Comparison of ENCODE assay signal across 8 cellular contexts in genomic region chr9:132877447-132877817, GRCh38. TPM values are rescaled to one million over a fixed set of nuclear protein-coding genes. Genes with fewer than 3 reads are reported as not detected.
A peak's percentile ranks its signal among the peaks of the same experiment; 100 is the strongest.
DNase-seq lines count a peak whose midpoint lies in the region; ATAC-seq and TF ChIP-seq lines count a peak whose summit lies in the region.
"Had no signal": no experiment of that assay in that cellular context is flagged by ENCODE, and none has a peak within 500 bp of the region (broad histone marks: within the 10 kb centered on the region; RNA-seq: fewer than 3 reads in every experiment).

No MANE protein-coding gene starts in this region.

- no peak for TF ChIP-seq POLR2A in spleen (IDR thresholded peaks at IDR 0.05)

- H3K4me3 ChIP-seq in HEK293 (ENCODE audit: low read depth, low read length) (peak overlapping the region; percentile 73), iPS-11a (ENCODE audit: low read depth, low read length) (peak overlapping the region; percentile 88), spleen (peak overlapping the region in 7 of 8 donors; percentile 85 to 98 (median 93))

- WGBS in spleen, 5 donors = 51 to 69% (median 65%) methylated on average over 13 to 14 of the region's 14 CpGs

- CTCF ChIA-PET in HEK293 (lab: Yijun Ruan, JAX) = interaction anchor here (0.6 to 4.7 kb wide), 4 partner anchors 19 to 609 kb away, joined by 3 to 39 read pairs (median 4); no protein-coding TSS in a partner anchor
- CTCF ChIA-PET in activated CD4-positive, alpha-beta memory T cell treated with anti-CD3 and anti-CD28 coated beads, Interleukin-2, amount 10 ng/mL, durations not matched to agents 7 days and 5 days (lab: Charles Lee) = no interaction called here

- intact Hi-C loops in spleen (cut with DNase I; ENCODE audit: low total_unique reads) = no loop called here

- H3K36me3 Mint-ChIP-seq in activated CD4-positive, alpha-beta memory T cell treated with anti-CD3 and anti-CD28 coated beads, Interleukin-2, amount 10 ng/mL, durations not matched to agents 7 days and 5 days (ENCODE audit: low read depth) = no peaks in the 10 kb centered on the region

- H3K4me3 Mint-ChIP-seq in activated CD4-positive, alpha-beta memory T cell treated with anti-CD3 and anti-CD28 coated beads, Interleukin-2, amount 10 ng/mL, durations not matched to agents 7 days and 5 days = peak overlapping the region; percentile 58

- H3K27me3 ChIP-seq in spleen (replicated peaks in 1 of 7) = no peaks in the 10 kb centered on the region
- H3K27me3 ChIP-seq: body of pancreas had no signal

- DNase-seq in activated CD4-positive, alpha-beta memory T cell treated with anti-CD3 and anti-CD28 coated beads, Interleukin-2, amount 10 ng/mL, durations not matched to agents 7 days and 5 days = no peak
- DNase-seq in spleen = no peak
- no peak for DNase-seq in NCI-H345 treated with DMSO at 0.1 percent for 48 hours (lab: John Stamatoyannopoulos, UW; ENCODE audit: unreplicated experiment)

- POLR2A ChIA-PET in HEK293 (lab: Yijun Ruan, JAX) = interaction anchor here (2.4 kb wide), 1 partner anchor 67 kb away, joined by 8 read pairs; the partner anchor contains the start of gene TSC1
- POLR2A ChIA-PET in activated CD4-positive, alpha-beta memory T cell treated with anti-CD3 and anti-CD28 coated beads, Interleukin-2, amount 10 ng/mL, durations not matched to agents 7 days and 5 days (lab: Charles Lee) = interaction anchor here (1.5 kb wide), 1 partner anchor 67 kb away, joined by 10 read pairs; the partner anchor contains the start of gene TSC1

- no peaks in the 10 kb centered on the region for H3K4me1 ChIP-seq in HEK293 (ENCODE audit: control insufficient read depth, insufficient read depth, low read length)
- H3K4me1 ChIP-seq in spleen = peaks cover 0 to 28% (median 21%) of the 10 kb centered on the region in 6 donors

- TF ChIP-seq CTCF in HEK293 (tag by site-specific recombination; IDR thresholded peaks at IDR 0.05) (no peak), spleen (IDR thresholded peaks at IDR 0.05 in 8 of 11, conservative IDR thresholded peaks at IDR 0.05 in 3 of 11) (no peak)

- H3K9me3 Mint-ChIP-seq in activated CD4-positive, alpha-beta memory T cell treated with anti-CD3 and anti-CD28 coated beads, Interleukin-2, amount 10 ng/mL, durations not matched to agents 7 days and 5 days = no peaks in the 10 kb centered on the region

- no peaks in the 10 kb centered on the region for H3K9me3 ChIP-seq in HEK293 (ENCODE audit: control insufficient read depth, insufficient read depth, low read depth, low read length)
- no peaks in the 10 kb centered on the region for H3K9me3 ChIP-seq in spleen
- H3K9me3 ChIP-seq: body of pancreas had no signal

- ATAC-seq in GM19395 (IDR thresholded peaks at IDR 0.05; ENCODE audit: unreplicated experiment) (no peak), HG02610 (IDR thresholded peaks at IDR 0.05; ENCODE audit: unreplicated experiment) (no peak)

- H3K36me3 ChIP-seq in HEK293 (ENCODE audit: control insufficient read depth in 2 of 2, insufficient read depth in 1 of 2, low read length in 2 of 2) (no peaks in the 10 kb centered on the region), spleen (no peaks in the 10 kb centered on the region)

- H3K27me3 Mint-ChIP-seq in activated CD4-positive, alpha-beta memory T cell treated with anti-CD3 and anti-CD28 coated beads, Interleukin-2, amount 10 ng/mL, durations not matched to agents 7 days and 5 days = peaks cover 18% of the 10 kb centered on the region

- no peak overlapping the region for H3K27ac Mint-ChIP-seq in activated CD4-positive, alpha-beta memory T cell treated with anti-CD3 and anti-CD28 coated beads, Interleukin-2, amount 10 ng/mL, durations not matched to agents 7 days and 5 days

- peaks cover 32% of the 10 kb centered on the region for H3K4me1 Mint-ChIP-seq in activated CD4-positive, alpha-beta memory T cell treated with anti-CD3 and anti-CD28 coated beads, Interleukin-2, amount 10 ng/mL, durations not matched to agents 7 days and 5 days

- no peak overlapping the region for H3K27ac ChIP-seq in HEK293 (ENCODE audit: extremely low read depth, low read depth, low read length)
- no peak overlapping the region for H3K27ac ChIP-seq in spleen

TF ChIP-seq in HEK293, 187 proteins besides CTCF, POLR2A, EP300 and RAD21:
- TF ChIP-seq ZFP41 (tag by site-specific recombination; IDR thresholded peaks at IDR 0.05; ENCODE audit: borderline replicate concordance) (no peak), ZBTB17 (tag by site-specific recombination; IDR thresholded peaks at IDR 0.05) (no peak), ZBTB20 (tag by site-specific recombination; IDR thresholded peaks at IDR 0.05) (no peak), ZFHX2 (tag by site-specific recombination; conservative IDR thresholded peaks at IDR 0.05) (no peak), ZNF335 (tag by site-specific recombination; conservative IDR thresholded peaks at IDR 0.05) (no peak), BCL11B (tag by site-specific recombination; IDR thresholded peaks at IDR 0.05; ENCODE audit: low read depth) (no peak), ZNF510 (tag by site-specific recombination; IDR thresholded peaks at IDR 0.05; ENCODE audit: insufficient replicate concordance) (no peak), ZNF311 (tag by site-specific recombination; IDR thresholded peaks at IDR 0.05; ENCODE audit: borderline replicate concordance) (no peak), ZFP3 (tag by site-specific recombination; IDR thresholded peaks at IDR 0.05; ENCODE audit: low read depth) (no peak), TSHZ1 (tag by site-specific recombination; IDR thresholded peaks at IDR 0.05; ENCODE audit: borderline replicate concordance) (no peak), ZNF433 (tag by site-specific recombination; IDR thresholded peaks at IDR 0.05; ENCODE audit: low read depth) (no peak), ZNF792 (tag by site-specific recombination; IDR thresholded peaks at IDR 0.05) (no peak), ZNF214 (tag by site-specific recombination; IDR thresholded peaks at IDR 0.05; ENCODE audit: borderline replicate concordance) (no peak)
TF ChIP-seq in HEK293: peak in this region for 0.

RNA-seq across cellular contexts. Expression of gene AK8, which starts 0.7 kb away (rescaled TPM):
- not detected for total RNA-seq in activated CD4-positive, alpha-beta memory T cell treated with anti-CD3 and anti-CD28 coated beads, Interleukin-2, amount 10 ng/mL, durations not matched to agents 7 days and 5 days
- total RNA-seq in spleen = 1 to 10 TPM in 1 of 7 donors, under 1 TPM in 6; 0.51 to 1.8 (median 0.92) TPM
- 1 to 10 TPM in 2 of 3 donors, under 1 TPM in 1; 0.22 to 1.8 (median 1.0) TPM for polyA plus RNA-seq in spleen

RNA-seq across cellular contexts. Expression of gene SPACA9, which starts 1.3 kb away (rescaled TPM):
- 1 to 10 TPM; 3.2 to 3.6 TPM for total RNA-seq in activated CD4-positive, alpha-beta memory T cell treated with anti-CD3 and anti-CD28 coated beads, Interleukin-2, amount 10 ng/mL, durations not matched to agents 7 days and 5 days
- total RNA-seq in spleen = 1 to 10 TPM; 1.1 to 5.6 (median 2.5) TPM
- polyA plus RNA-seq in spleen = 1 to 10 TPM; 1.7 to 3.5 (median 3.0) TPM
